Comparison of ENCODE assay signal across 10 cellular contexts in genomic region chr13:39601636-39602035, GRCh38. TPM values are rescaled to one million over a fixed set of nuclear protein-coding genes. Genes with fewer than 3 reads are reported as not detected.
DNase-seq lines count a peak whose midpoint lies in the region; TF ChIP-seq lines count a peak whose summit lies in the region.
"Had no signal": no experiment of that assay in that cellular context is flagged by ENCODE, and none has a peak within 500 bp of the region (broad histone marks: within the 10 kb centered on the region; RNA-seq: fewer than 3 reads in every experiment).

No MANE protein-coding gene starts in this region.

- DNase-seq in MM.1S (no peak), dorsolateral prefrontal cortex (no peak), GM19240 (ENCODE audit: insufficient read length, low spot score) (no peak), hepatic stellate cell (ENCODE audit: low spot score) (no peak), NCI-H526 treated with DMSO at 0.1 percent for 48 hours (lab: John Stamatoyannopoulos, UW) (no peak), cerebellar nuclear complex (lab: John Stamatoyannopoulos, UW) (no peak)
- DNase-seq: dermis blood vessel endothelial cell had no signal

- H3K9ac ChIP-seq in BLaER1 = peak overlapping the region; percentile 78; the same call in 1 of the 2 replicates
- H3K9ac ChIP-seq in MM.1S (ENCODE audit: low read length) = no peak overlapping the region

- H3K27me3 ChIP-seq in BLaER1 (no peaks in the 10 kb centered on the region), MM.1S (replicated peaks; ENCODE audit: insufficient read depth, low read length) (no peaks in the 10 kb centered on the region), dorsolateral prefrontal cortex (no peaks in the 10 kb centered on the region), neuron (ENCODE audit: insufficient read depth, low read length) (no peaks in the 10 kb centered on the region)

- intact Hi-C loops in dorsolateral prefrontal cortex (cut with DNase I) = loop anchor here (2.0 to 10.0 kb wide), 5 partner anchors 87 to 564 kb away; partner anchors contain the start of genes NHLRC3 (in 1 of the 2) and PROSER1 (in 1 of the 2)

- TF ChIP-seq CTCF in MM.1S (IDR thresholded peaks at IDR 0.05; ENCODE audit: low read length) = no peak
- no peak for TF ChIP-seq CTCF in dorsolateral prefrontal cortex (IDR thresholded peaks at IDR 0.05 in 54 of 56, conservative IDR thresholded peaks at IDR 0.05 in 2 of 56; ENCODE audit: low read depth in 1 of 56, partially characterized antibody in 56 of 56)

- peaks cover 45% of the 10 kb centered on the region for H3K4me1 ChIP-seq in BLaER1
- H3K4me1 ChIP-seq in MM.1S (ENCODE audit: low read length) = no peaks in the 10 kb centered on the region
- peaks cover 35% of the 10 kb centered on the region for H3K4me1 ChIP-seq in neuron (ENCODE audit: insufficient read depth, low read length)
- H3K4me1 ChIP-seq: prostate gland had no signal

- H3K9me3 ChIP-seq in BLaER1 (no peaks in the 10 kb centered on the region), MM.1S (replicated peaks; ENCODE audit: insufficient read depth, low read length) (no peaks in the 10 kb centered on the region), neuron (ENCODE audit: low read length) (no peaks in the 10 kb centered on the region)
- H3K9me3 ChIP-seq: prostate gland had no signal

- H3K4me2 ChIP-seq in BLaER1 (peak overlapping the region; percentile 97), MM.1S (ENCODE audit: low read depth, low read length) (0 out of 2 replicates have a peak overlapping the region, but pooled peaks have one; percentile 77)

- H3K27ac ChIP-seq in BLaER1 (no peak overlapping the region), MM.1S (ENCODE audit: low read length) (no peak overlapping the region), dorsolateral prefrontal cortex (peak overlapping the region in 26 of 59 donors; percentile 7 to 92 (median 84))

- no peak overlapping the region for H2AFZ ChIP-seq in MM.1S (ENCODE audit: low read length)
- H2AFZ ChIP-seq in neuron (ENCODE audit: low read depth, low read length) = peak overlapping the region; percentile 82

- peak overlapping the region; percentile 89 for H3K4me3 ChIP-seq in BLaER1
- no peak overlapping the region for H3K4me3 ChIP-seq in MM.1S (ENCODE audit: low read length)
- H3K4me3 ChIP-seq in dorsolateral prefrontal cortex = peak overlapping the region; percentile 58 to 97 (median 84)
- peak overlapping the region; percentile 89 for H3K4me3 ChIP-seq in neuron (ENCODE audit: low read length)

- H3K79me2 ChIP-seq in MM.1S (ENCODE audit: low read length) = no peaks in the 10 kb centered on the region

- no peaks in the 10 kb centered on the region for H3K9me2 ChIP-seq in MM.1S (replicated peaks; ENCODE audit: insufficient read depth, low read length)

- H4K20me1 ChIP-seq in BLaER1 = no peaks in the 10 kb centered on the region
- H4K20me1 ChIP-seq in MM.1S (ENCODE audit: insufficient read depth, low read length) = no peaks in the 10 kb centered on the region

- H3F3A ChIP-seq in MM.1S (ENCODE audit: insufficient read depth, low read length) = no peaks in the 10 kb centered on the region

- no peaks in the 10 kb centered on the region for H3K36me3 ChIP-seq in BLaER1
- H3K36me3 ChIP-seq in MM.1S (replicated peaks; ENCODE audit: insufficient read depth, low read length) = no peaks in the 10 kb centered on the region
- H3K36me3 ChIP-seq in neuron (ENCODE audit: insufficient read depth, low read length) = peaks cover 6% of the 10 kb centered on the region
- H3K36me3 ChIP-seq: prostate gland had no signal

RNA-seq across cellular contexts. Expression of gene LHFPL6, which starts 1.4 kb away (rescaled TPM):
- 10 to 100 TPM; 28.1 to 66.9 (median 45.5) TPM for total RNA-seq in dorsolateral prefrontal cortex

RNA-seq across cellular contexts. Expression of gene COG6, which starts 53.8 kb away (rescaled TPM):
- total RNA-seq in dorsolateral prefrontal cortex = 100 to 1,000 TPM in 1 of 120 experiments, 10 to 100 TPM in 119; 40.4 to 101 (median 63.2) TPM
